ENCODE assay signal across 19 cellular contexts in genomic region chr15:80890341-80890972, GRCh38.
A peak's percentile ranks its signal among the peaks of the same experiment; 100 is the strongest.
DNase-seq lines count a peak whose midpoint lies in the region; TF ChIP-seq lines count a peak whose summit lies in the region.
"Had no signal": no experiment of that assay in that cellular context is flagged by ENCODE, and none has a peak within 500 bp of the region (broad histone marks: within the 10 kb centered on the region; RNA-seq: fewer than 3 reads in every experiment).

No MANE protein-coding gene starts in this region.

- no peak overlapping the region for H3K4me3 ChIP-seq in fibroblast of mammary gland (ENCODE audit: control insufficient read depth, low read depth, low read length)
- no peak overlapping the region for H3K4me3 ChIP-seq in skeletal muscle satellite cell (ENCODE audit: low read length)
- H3K4me3 ChIP-seq: adrenal gland, hepatocyte, prostate gland, suprapubic skin had no signal

- no peaks in the 10 kb centered on the region for H3K36me3 ChIP-seq in skeletal muscle satellite cell (ENCODE audit: insufficient read depth, low read length)
- H3K36me3 ChIP-seq: adrenal gland, prostate gland, suprapubic skin had no signal

- TF ChIP-seq CTCF in fibroblast of mammary gland (conservative IDR thresholded peaks at IDR 0.05; ENCODE audit: control insufficient read depth, insufficient read depth, low read depth, low read length): no peak

- H3K9ac ChIP-seq in skeletal muscle satellite cell (ENCODE audit: low read depth, low read length): no peak overlapping the region

- H3K4me2 ChIP-seq in skeletal muscle satellite cell (ENCODE audit: low read length): peak overlapping the region; percentile 63
- H3K4me2 ChIP-seq: hepatocyte had no signal

- H3K4me1 ChIP-seq in skeletal muscle satellite cell (ENCODE audit: control insufficient read depth, insufficient read depth, low read length): peaks cover 29% of the 10 kb centered on the region
- H3K4me1 ChIP-seq: adrenal gland, prostate gland had no signal

- no peaks in the 10 kb centered on the region for H3K9me3 ChIP-seq in skeletal muscle satellite cell (replicated peaks; ENCODE audit: low read length)
- H3K9me3 ChIP-seq: adrenal gland, prostate gland, suprapubic skin had no signal

- DNase-seq in NK-92 treated with Interleukin-12 subunit alpha and Interleukin-12 subunit beta, amount 100 ng/mL, for 24 hours (lab: John Stamatoyannopoulos, UW): peak; percentile 67
- DNase-seq in NK-92 (lab: John Stamatoyannopoulos, UW; ENCODE audit: unreplicated experiment) (no peak), OCI-M1 (lab: John Stamatoyannopoulos, UW) (peak; percentile 3), fibroblast of mammary gland (ENCODE audit: low read depth) (peak; percentile 55), ecto neural progenitor cell (ENCODE audit: low spot score) (no peak), DMS 273 treated with DMSO at 0.1 percent for 48 hours (lab: John Stamatoyannopoulos, UW) (no peak), kidney glomerular epithelial cell (lab: John Stamatoyannopoulos, UW) (no peak)
- DNase-seq: 8988T; activated CD4-positive, alpha-beta T cell treated with anti-CD3 and anti-CD28 coated beads for 48 hours; adrenal gland; C1 segment of cervical spinal cord; endodermal cell; mesenchymal stem cell; NCI-H2029 treated with DMSO at 0.1 percent for 48 hours; nephron progenitor cell had no signal

- no peaks in the 10 kb centered on the region for H3K27me3 ChIP-seq in skeletal muscle satellite cell (ENCODE audit: control insufficient read depth, insufficient read depth, low read length)
- H3K27me3 ChIP-seq: adrenal gland, suprapubic skin had no signal

Comparison
In these comparisons a context has a peak if more than half of its experiments do, and no peak if none do; other contexts are left out.
1. DNase-seq: peak in NK-92 treated with Interleukin-12 subunit alpha and Interleukin-12 subunit beta, amount 100 ng/mL, for 24 hours (single experiment), OCI-M1 (single experiment) and fibroblast of mammary gland (single experiment); none in NK-92 (single experiment), ecto neural progenitor cell (single experiment), DMS 273 treated with DMSO at 0.1 percent for 48 hours (single experiment) and kidney glomerular epithelial cell (single experiment).